ENCODE assay signal across 8 cellular contexts in genomic region chr16:89489040-89489721, GRCh38. TPM values are rescaled to one million over a fixed set of nuclear protein-coding genes. Genes with fewer than 3 reads are reported as not detected.
DNase-seq lines count a peak whose midpoint lies in the region; ATAC-seq and TF ChIP-seq lines count a peak whose summit lies in the region.

No MANE protein-coding gene starts in this region.

- TF ChIP-seq CTCF in WI38 (IDR thresholded peaks at IDR 0.05; ENCODE audit: low read depth, low read length) (no peak), mammary epithelial cell (conservative IDR thresholded peaks at IDR 0.05 in 1 of 2, IDR thresholded peaks at IDR 0.05 in 1 of 2; ENCODE audit: extremely low read depth in 1 of 2, insufficient read depth in 1 of 2, low read depth in 1 of 2, low read length in 2 of 2) (peak in 1 of 2 donors; percentile 31)

- H3K27ac ChIP-seq in mammary epithelial cell (ENCODE audit: insufficient read depth, low read depth, low read length) (peak overlapping the region; percentile 81), skin epidermis (peak overlapping the region; percentile 92 to 100 (median 98))

- peaks cover 89% of the 10 kb centered on the region for H3K79me2 ChIP-seq in mammary epithelial cell (ENCODE audit: insufficient read depth, low read length)

- no peak overlapping the region for H2AFZ ChIP-seq in mammary epithelial cell (ENCODE audit: low read depth, low read length)

- BruUV-seq in mammary epithelial cell (replicated peaks; lab: Mats Ljungman, UMichigan): no TSS peak

- peaks cover 22% of the 10 kb centered on the region for H3K4me1 ChIP-seq in mammary epithelial cell (ENCODE audit: insufficient read depth, low read length)

- H3K36me3 ChIP-seq in mammary epithelial cell (ENCODE audit: insufficient read depth, low read length): no peaks in the 10 kb centered on the region

- DNase-seq in Ammon's horn (ENCODE audit: low spot score) (peak; percentile 89), NCI-H1694 treated with DMSO at 0.1 percent for 48 hours (lab: John Stamatoyannopoulos, UW) (peak; percentile 45), mammary epithelial cell (peak; percentile 90), iPS-NIHi7 (ENCODE audit: extremely low spot score) (peak; percentile 73)

- peak overlapping the region; percentile 90 for H3K4me2 ChIP-seq in mammary epithelial cell (ENCODE audit: insufficient read depth, low read depth, low read length)

- in situ Hi-C loops in mammary epithelial cell (cut with MboI; ENCODE audit: low sequenced_read_pairs in 2 of 2): no loop called here

- dilution Hi-C loops in mammary epithelial cell (cut with HindIII; ENCODE audit: low sequenced_read_pairs): no loop called here

- peak overlapping the region; percentile 86 for H3K9ac ChIP-seq in mammary epithelial cell (ENCODE audit: insufficient read depth, low read length)

- WGBS in mammary epithelial cell (ENCODE audit: low coverage, missing lambda C conversion rate): 0% methylated on average over 4 of the region's 49 CpGs

- H3K4me3 ChIP-seq in WI38 (ENCODE audit: low read depth, low read length) (peak overlapping the region; percentile 69), mammary epithelial cell (replicated peaks in 1 of 3; ENCODE audit: insufficient read depth in 1 of 3, low read depth in 2 of 3, low read length in 3 of 3) (peak overlapping the region; percentile 56 to 75 (median 74)), skin epidermis (peak overlapping the region; percentile 75 to 98 (median 88))

- CTCF ChIA-PET in mammary epithelial cell (lab: Charles Lee; ENCODE audit: low non-redundant PET): no interaction called here

- intact Hi-C loops in mammary epithelial cell (cut with micrococcal nuclease): loop anchor here (1.0 to 2.0 kb wide), 2 partner anchors 46 to 94 kb away; no protein-coding TSS in a partner anchor

- H3K27me3 ChIP-seq in mammary epithelial cell (ENCODE audit: insufficient read depth, low read length): no peaks in the 10 kb centered on the region

- H4K20me1 ChIP-seq in mammary epithelial cell (ENCODE audit: insufficient read depth, low read length): peaks cover 13% of the 10 kb centered on the region

- no peaks in the 10 kb centered on the region for H3K9me3 ChIP-seq in mammary epithelial cell (replicated peaks; ENCODE audit: insufficient read depth, low read length)

- no peak for ATAC-seq in GM21528 (IDR thresholded peaks at IDR 0.05; ENCODE audit: low FRiP score, unreplicated experiment)

- TF ChIP-seq POLR2A in GM19193 (IDR thresholded peaks at IDR 0.05; ENCODE audit: extremely low read depth, insufficient read depth, insufficient read length): peak; percentile 60

RNA-seq across cellular contexts. Expression of gene ANKRD11, which starts 1.2 kb away (rescaled TPM):
- 100 to 1,000 TPM in 1 of 2 donors, 10 to 100 TPM in 1; 97.4 to 224 TPM for total RNA-seq in mammary epithelial cell
- polyA plus RNA-seq in mammary epithelial cell: 48.1 TPM
- 113 TPM for polyA minus RNA-seq in mammary epithelial cell

RNA-seq across cellular contexts. Expression of gene SPG7, which starts 19.0 kb away (rescaled TPM):
- total RNA-seq in mammary epithelial cell: 100 to 1,000 TPM in 1 of 2 donors, 10 to 100 TPM in 1; 91.9 to 102 TPM
- 49.6 TPM for polyA plus RNA-seq in mammary epithelial cell
- polyA minus RNA-seq in mammary epithelial cell: 86.2 TPM
